Comparison of ENCODE assay signal across 1 cellular context in the genomic region with DNA sequence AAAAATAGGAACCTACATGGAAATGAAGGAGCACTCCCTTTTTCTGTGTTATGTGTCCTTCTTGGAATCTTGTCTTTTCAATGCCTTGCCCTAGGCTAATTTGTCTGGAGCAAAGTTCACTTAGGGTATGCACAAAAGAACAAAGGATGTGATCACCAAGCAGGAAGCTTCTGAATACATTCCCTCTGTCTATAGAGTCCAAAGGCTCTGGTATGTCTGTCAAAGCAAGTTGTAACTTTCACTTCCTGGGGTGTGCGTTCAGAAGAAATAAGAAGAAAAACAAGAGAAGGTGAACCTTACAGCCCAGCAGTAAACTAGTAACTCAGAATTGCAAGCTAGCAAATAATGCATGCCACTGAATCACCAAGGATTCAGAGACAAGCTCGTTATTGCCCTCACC.
TF ChIP-seq lines count a peak whose summit lies in the region.

No MANE protein-coding gene starts in this region.

TF ChIP-seq in GM23338, 12 proteins besides CTCF, POLR2A, EP300 and RAD21 (continued from another document):
- TF ChIP-seq, protein P1, sequence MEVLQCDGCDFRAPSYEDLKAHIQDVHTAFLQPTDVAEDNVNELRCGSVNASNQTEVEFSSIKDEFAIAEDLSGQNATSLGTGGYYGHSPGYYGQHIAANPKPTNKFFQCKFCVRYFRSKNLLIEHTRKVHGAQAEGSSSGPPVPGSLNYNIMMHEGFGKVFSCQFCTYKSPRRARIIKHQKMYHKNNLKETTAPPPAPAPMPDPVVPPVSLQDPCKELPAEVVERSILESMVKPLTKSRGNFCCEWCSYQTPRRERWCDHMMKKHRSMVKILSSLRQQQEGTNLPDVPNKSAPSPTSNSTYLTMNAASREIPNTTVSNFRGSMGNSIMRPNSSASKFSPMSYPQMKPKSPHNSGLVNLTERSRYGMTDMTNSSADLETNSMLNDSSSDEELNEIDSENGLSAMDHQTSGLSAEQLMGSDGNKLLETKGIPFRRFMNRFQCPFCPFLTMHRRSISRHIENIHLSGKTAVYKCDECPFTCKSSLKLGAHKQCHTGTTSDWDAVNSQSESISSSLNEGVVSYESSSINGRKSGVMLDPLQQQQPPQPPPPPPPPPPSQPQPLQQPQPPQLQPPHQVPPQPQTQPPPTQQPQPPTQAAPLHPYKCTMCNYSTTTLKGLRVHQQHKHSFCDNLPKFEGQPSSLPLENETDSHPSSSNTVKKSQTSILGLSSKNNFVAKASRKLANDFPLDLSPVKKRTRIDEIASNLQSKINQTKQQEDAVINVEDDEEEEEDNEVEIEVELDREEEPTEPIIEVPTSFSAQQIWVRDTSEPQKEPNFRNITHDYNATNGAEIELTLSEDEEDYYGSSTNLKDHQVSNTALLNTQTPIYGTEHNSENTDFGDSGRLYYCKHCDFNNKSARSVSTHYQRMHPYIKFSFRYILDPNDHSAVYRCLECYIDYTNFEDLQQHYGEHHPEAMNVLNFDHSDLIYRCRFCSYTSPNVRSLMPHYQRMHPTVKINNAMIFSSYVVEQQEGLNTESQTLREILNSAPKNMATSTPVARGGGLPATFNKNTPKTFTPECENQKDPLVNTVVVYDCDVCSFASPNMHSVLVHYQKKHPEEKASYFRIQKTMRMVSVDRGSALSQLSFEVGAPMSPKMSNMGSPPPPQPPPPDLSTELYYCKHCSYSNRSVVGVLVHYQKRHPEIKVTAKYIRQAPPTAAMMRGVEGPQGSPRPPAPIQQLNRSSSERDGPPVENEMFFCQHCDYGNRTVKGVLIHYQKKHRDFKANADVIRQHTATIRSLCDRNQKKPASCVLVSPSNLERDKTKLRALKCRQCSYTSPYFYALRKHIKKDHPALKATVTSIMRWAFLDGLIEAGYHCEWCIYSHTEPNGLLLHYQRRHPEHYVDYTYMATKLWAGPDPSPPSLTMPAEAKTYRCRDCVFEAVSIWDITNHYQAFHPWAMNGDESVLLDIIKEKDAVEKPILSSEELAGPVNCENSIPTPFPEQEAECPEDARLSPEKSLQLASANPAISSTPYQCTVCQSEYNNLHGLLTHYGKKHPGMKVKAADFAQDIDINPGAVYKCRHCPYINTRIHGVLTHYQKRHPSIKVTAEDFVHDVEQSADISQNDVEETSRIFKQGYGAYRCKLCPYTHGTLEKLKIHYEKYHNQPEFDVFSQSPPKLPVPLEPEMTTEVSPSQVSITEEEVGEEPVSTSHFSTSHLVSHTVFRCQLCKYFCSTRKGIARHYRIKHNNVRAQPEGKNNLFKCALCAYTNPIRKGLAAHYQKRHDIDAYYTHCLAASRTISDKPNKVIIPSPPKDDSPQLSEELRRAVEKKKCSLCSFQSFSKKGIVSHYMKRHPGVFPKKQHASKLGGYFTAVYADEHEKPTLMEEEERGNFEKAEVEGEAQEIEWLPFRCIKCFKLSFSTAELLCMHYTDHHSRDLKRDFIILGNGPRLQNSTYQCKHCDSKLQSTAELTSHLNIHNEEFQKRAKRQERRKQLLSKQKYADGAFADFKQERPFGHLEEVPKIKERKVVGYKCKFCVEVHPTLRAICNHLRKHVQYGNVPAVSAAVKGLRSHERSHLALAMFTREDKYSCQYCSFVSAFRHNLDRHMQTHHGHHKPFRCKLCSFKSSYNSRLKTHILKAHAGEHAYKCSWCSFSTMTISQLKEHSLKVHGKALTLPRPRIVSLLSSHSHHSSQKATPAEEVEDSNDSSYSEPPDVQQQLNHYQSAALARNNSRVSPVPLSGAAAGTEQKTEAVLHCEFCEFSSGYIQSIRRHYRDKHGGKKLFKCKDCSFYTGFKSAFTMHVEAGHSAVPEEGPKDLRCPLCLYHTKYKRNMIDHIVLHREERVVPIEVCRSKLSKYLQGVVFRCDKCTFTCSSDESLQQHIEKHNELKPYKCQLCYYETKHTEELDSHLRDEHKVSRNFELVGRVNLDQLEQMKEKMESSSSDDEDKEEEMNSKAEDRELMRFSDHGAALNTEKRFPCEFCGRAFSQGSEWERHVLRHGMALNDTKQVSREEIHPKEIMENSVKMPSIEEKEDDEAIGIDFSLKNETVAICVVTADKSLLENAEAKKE (CRISPR knock-in tag; IDR thresholded peaks at IDR 0.05), result peak; percentile 46; the same call in 1 of the 2 replicates
TF ChIP-seq in GM23338: peak in this region for 1.
